25 cellular contexts compared by ENCODE assay signal in the genomic region with DNA sequence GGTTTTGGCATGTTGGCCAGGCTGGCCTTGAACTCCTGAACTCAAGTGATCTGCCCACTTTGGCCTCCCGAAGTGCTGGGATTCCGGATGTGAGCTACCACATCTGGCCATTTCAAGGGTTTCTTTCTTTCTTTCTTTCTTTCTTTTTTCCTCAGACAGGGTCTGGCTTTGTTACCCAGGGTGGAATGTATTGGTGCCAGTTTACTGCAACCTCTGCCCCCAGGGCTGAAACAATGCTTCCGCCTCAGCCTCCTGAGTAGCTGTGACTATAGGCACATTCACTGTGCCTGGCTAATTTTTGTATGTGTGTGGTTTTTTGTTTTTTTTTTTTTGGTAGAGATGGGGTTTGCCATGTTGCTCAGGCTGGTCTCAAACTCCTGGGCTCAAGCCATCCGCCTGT. TPM values are rescaled to one million over a fixed set of nuclear protein-coding genes. Genes with fewer than 3 reads are reported as not detected.
A peak's percentile ranks its signal among the peaks of the same experiment; 100 is the strongest.
DNase-seq lines count a peak whose midpoint lies in the region; ATAC-seq and TF ChIP-seq lines count a peak whose summit lies in the region.
"Had no signal": no experiment of that assay in that cellular context is flagged by ENCODE, and none has a peak within 500 bp of the region (broad histone marks: within the 10 kb centered on the region; RNA-seq: fewer than 3 reads in every experiment).

No MANE protein-coding gene starts in this region.

- H3K27me3 Mint-ChIP-seq in activated naive CD8-positive, alpha-beta T cell treated with anti-CD3 and anti-CD28 coated beads, Interleukin-2, amount 50 U/mL, for 24 hours, result no peaks in the 10 kb centered on the region
- no peaks in the 10 kb centered on the region for H3K27me3 Mint-ChIP-seq in activated naive CD8-positive, alpha-beta T cell treated with anti-CD3 and anti-CD28 coated beads for 36 hours
- H3K27me3 Mint-ChIP-seq in Caco-2 (ENCODE audit: insufficient read depth, unreplicated experiment) (no peaks in the 10 kb centered on the region), neural crest cell (ENCODE audit: low read depth) (no peaks in the 10 kb centered on the region)
- H3K27me3 Mint-ChIP-seq: CD4-positive, CD25-positive, alpha-beta regulatory T cell had no signal

- no peaks in the 10 kb centered on the region for H3K36me3 ChIP-seq in Caco-2 (ENCODE audit: control insufficient read depth, insufficient read depth, low read length)
- H3K36me3 ChIP-seq: MG63 had no signal

- no peak overlapping the region for H3K4me3 ChIP-seq in Caco-2 (ENCODE audit: low read depth, low read length)
- H3K4me3 ChIP-seq: BLaER1, GM23338, MG63, PC-9 had no signal

- TF ChIP-seq CTCF in Caco-2 (IDR thresholded peaks at IDR 0.05; ENCODE audit: insufficient read depth in 1 of 2, low read depth in 1 of 2, low read length in 1 of 2, severe bottlenecking in 1 of 2, unreplicated experiment in 1 of 2) (no peak), neural crest cell (conservative IDR thresholded peaks at IDR 0.05) (no peak)

- BruUV-seq in Caco-2 (replicated peaks; lab: Mats Ljungman, UMichigan), result no TSS peak

- H3K4me1 Mint-ChIP-seq in activated naive CD8-positive, alpha-beta T cell treated with anti-CD3 and anti-CD28 coated beads, Interleukin-2, amount 50 U/mL, for 24 hours, result peaks cover 17% of the 10 kb centered on the region
- peaks cover 10% of the 10 kb centered on the region for H3K4me1 Mint-ChIP-seq in activated naive CD8-positive, alpha-beta T cell treated with anti-CD3 and anti-CD28 coated beads for 36 hours
- H3K4me1 Mint-ChIP-seq in Caco-2 (ENCODE audit: low read depth, unreplicated experiment), result peaks cover 6% of the 10 kb centered on the region
- peaks cover 16% of the 10 kb centered on the region for H3K4me1 Mint-ChIP-seq in neural crest cell

- peak overlapping the region; percentile 42 for H3K27ac Mint-ChIP-seq in activated naive CD8-positive, alpha-beta T cell treated with anti-CD3 and anti-CD28 coated beads, Interleukin-2, amount 50 U/mL, for 24 hours
- H3K27ac Mint-ChIP-seq in activated naive CD8-positive, alpha-beta T cell treated with anti-CD3 and anti-CD28 coated beads for 36 hours, result no peak overlapping the region
- H3K27ac Mint-ChIP-seq in Caco-2 (ENCODE audit: unreplicated experiment) (peak overlapping the region; percentile 20), neural crest cell (ENCODE audit: unreplicated experiment) (no peak overlapping the region)
- H3K27ac Mint-ChIP-seq: GM23338, H9 had no signal

- peaks cover 11% of the 10 kb centered on the region for H3K4me1 ChIP-seq in Caco-2

- ATAC-seq in activated naive CD8-positive, alpha-beta T cell treated with anti-CD3 and anti-CD28 coated beads, Interleukin-2, amount 50 U/mL, for 24 hours, result no peak
- ATAC-seq: GM23338 had no signal

- H3K9me3 ChIP-seq in Caco-2, result no peaks in the 10 kb centered on the region
- H3K9me3 ChIP-seq: BLaER1, MG63, SK-N-SH had no signal

- H3K4me3 Mint-ChIP-seq in activated naive CD8-positive, alpha-beta T cell treated with anti-CD3 and anti-CD28 coated beads, Interleukin-2, amount 50 U/mL, for 24 hours, result no peak overlapping the region
- H3K4me3 Mint-ChIP-seq in activated naive CD8-positive, alpha-beta T cell treated with anti-CD3 and anti-CD28 coated beads for 36 hours, result no peak overlapping the region
- H3K4me3 Mint-ChIP-seq in Caco-2 (ENCODE audit: unreplicated experiment) (no peak overlapping the region), neural crest cell (peak overlapping the region; percentile 81)
- H3K4me3 Mint-ChIP-seq: GM23338, H9 had no signal

- intact Hi-C loops in Caco-2 (cut with micrococcal nuclease; ENCODE audit: unreplicated experiment), result no loop called here

- POLR2A ChIA-PET in Caco-2 (lab: Charles Lee), result no interaction called here

- H3K9me3 Mint-ChIP-seq in activated naive CD8-positive, alpha-beta T cell treated with anti-CD3 and anti-CD28 coated beads, Interleukin-2, amount 50 U/mL, for 24 hours, result no peaks in the 10 kb centered on the region
- H3K9me3 Mint-ChIP-seq in activated naive CD8-positive, alpha-beta T cell treated with anti-CD3 and anti-CD28 coated beads for 36 hours, result no peaks in the 10 kb centered on the region
- H3K9me3 Mint-ChIP-seq in Caco-2 (ENCODE audit: unreplicated experiment), result no peaks in the 10 kb centered on the region
- H3K9me3 Mint-ChIP-seq in neural crest cell, result no peaks in the 10 kb centered on the region
- H3K9me3 Mint-ChIP-seq: CD4-positive, CD25-positive, alpha-beta regulatory T cell; GM23338; H9 had no signal

- H3K36me3 Mint-ChIP-seq in activated naive CD8-positive, alpha-beta T cell treated with anti-CD3 and anti-CD28 coated beads, Interleukin-2, amount 50 U/mL, for 24 hours (ENCODE audit: low read depth), result no peaks in the 10 kb centered on the region
- no peaks in the 10 kb centered on the region for H3K36me3 Mint-ChIP-seq in activated naive CD8-positive, alpha-beta T cell treated with anti-CD3 and anti-CD28 coated beads for 36 hours
- peaks cover 6% of the 10 kb centered on the region for H3K36me3 Mint-ChIP-seq in Caco-2 (ENCODE audit: insufficient read depth, unreplicated experiment)
- no peaks in the 10 kb centered on the region for H3K36me3 Mint-ChIP-seq in neural crest cell (ENCODE audit: low read depth)
- H3K36me3 Mint-ChIP-seq: CD4-positive, CD25-positive, alpha-beta regulatory T cell had no signal

- CTCF ChIA-PET in Caco-2 (lab: Charles Lee), result no interaction called here

- DNase-seq in activated naive CD8-positive, alpha-beta T cell treated with anti-CD3 and anti-CD28 coated beads, Interleukin-2, amount 50 U/mL, for 24 hours, result no peak
- no peak for DNase-seq in activated naive CD8-positive, alpha-beta T cell treated with anti-CD3 and anti-CD28 coated beads for 36 hours
- DNase-seq in Caco-2, result no peak
- peak; percentile 14 for DNase-seq in epidermal melanocyte (ENCODE audit: insufficient read length, low spot score)
- DNase-seq in neural crest cell (ENCODE audit: low read depth, low spot score), result no peak
- no peak for DNase-seq in NCI-H1092 treated with DMSO at 0.1 percent for 48 hours (lab: John Stamatoyannopoulos, UW)
- no peak for DNase-seq in cerebellar cortex (ENCODE audit: low spot score)
- DNase-seq: CD4-positive, CD25-positive, alpha-beta regulatory T cell; COR-L47; H9; KBM-7; MG63; NCI-H1417; NCI-H1694; NCI-H2029 treated with DMSO at 0.1 percent for 48 hours; NCI-H446 treated with DMSO at 0.1 percent for 48 hours; NCI-H526; NCI-H82; NK-92 treated with Interleukin-12 subunit alpha and Interleukin-12 subunit beta, amount 100 ng/mL, for 24 hours; PC-9; RPMI8226; SIG-M5; SK-N-SH had no signal

- no peaks in the 10 kb centered on the region for H3K27me3 ChIP-seq in Caco-2 (replicated peaks; ENCODE audit: control insufficient read depth, insufficient read depth, low read length)
- H3K27me3 ChIP-seq: BLaER1, MG63 had no signal

RNA-seq across cellular contexts. Expression of gene FCSK, which starts 3.1 kb away (rescaled TPM):
- total RNA-seq in activated naive CD8-positive, alpha-beta T cell treated with anti-CD3 and anti-CD28 coated beads for 36 hours, result 1 to 10 TPM; 8.7 to 9.6 TPM
- total RNA-seq in Caco-2 (2022), result 25.5 and 27.9 TPM in 2 replicates
- total RNA-seq in neural crest cell, result 14.8 and 15.2 TPM in 2 replicates

RNA-seq across cellular contexts. Expression of gene ST3GAL2, which starts 18.5 kb away (rescaled TPM):
- 10 to 100 TPM; 21.5 to 23.3 TPM for total RNA-seq in activated naive CD8-positive, alpha-beta T cell treated with anti-CD3 and anti-CD28 coated beads for 36 hours
- total RNA-seq in Caco-2 (2022) (30.3 and 31.1 TPM in 2 replicates), neural crest cell (37.5 and 41.8 TPM in 2 replicates)

Comparison
In these comparisons a context has a peak if more than half of its experiments do, and no peak if none do; other contexts are left out.
1. H3K27ac Mint-ChIP-seq: peak in activated naive CD8-positive, alpha-beta T cell treated with anti-CD3 and anti-CD28 coated beads, Interleukin-2, amount 50 U/mL, for 24 hours (single experiment) and Caco-2 (single experiment); none in activated naive CD8-positive, alpha-beta T cell treated with anti-CD3 and anti-CD28 coated beads for 36 hours (single experiment) and neural crest cell (single experiment).